13 cellular contexts compared by ENCODE assay signal in the genomic region with DNA sequence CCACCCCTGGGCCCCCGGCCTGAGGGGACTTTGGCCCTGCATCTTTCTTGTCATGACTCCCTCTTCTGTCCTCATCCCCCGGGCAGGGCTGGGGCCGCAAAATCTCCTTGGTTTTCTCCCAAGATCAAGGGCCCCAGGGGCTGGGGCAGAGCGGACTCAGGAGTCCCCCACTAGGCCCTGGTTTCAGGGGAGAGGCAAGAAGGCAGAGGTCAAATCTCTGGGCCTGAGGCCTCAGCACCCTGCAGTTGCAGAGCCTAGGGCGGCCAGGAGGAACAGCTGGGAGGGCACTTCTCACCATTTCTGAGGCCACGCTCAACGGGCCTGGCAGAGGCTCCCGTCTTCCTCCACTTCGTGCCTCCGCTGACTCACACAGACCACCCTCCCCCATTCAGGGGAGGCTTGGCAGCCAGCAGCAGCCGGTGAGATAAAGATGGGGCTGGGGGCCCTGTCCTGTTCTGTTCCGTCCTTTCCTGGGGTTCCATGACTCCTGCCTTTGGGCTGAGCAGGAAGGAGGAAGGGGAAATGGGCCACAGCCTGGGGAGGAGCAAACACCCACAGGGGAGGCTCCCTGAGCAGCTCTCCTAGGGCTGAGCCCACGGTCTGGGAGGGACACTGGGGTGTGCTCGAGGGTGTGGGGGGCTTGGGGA. TPM values are rescaled to one million over a fixed set of nuclear protein-coding genes. Genes with fewer than 3 reads are reported as not detected.
DNase-seq lines count a peak whose midpoint lies in the region; ATAC-seq, FAIRE-seq and TF ChIP-seq lines count a peak whose summit lies in the region.
"Had no signal": no experiment of that assay in that cellular context is flagged by ENCODE, and none has a peak within 500 bp of the region (broad histone marks: within the 10 kb centered on the region; RNA-seq: fewer than 3 reads in every experiment).

No MANE protein-coding gene starts in this region.

- no peaks in the 10 kb centered on the region for H4K20me1 ChIP-seq in HepG2 (ENCODE audit: insufficient read depth, low read length)
- no peaks in the 10 kb centered on the region for H4K20me1 ChIP-seq in osteoblast (ENCODE audit: insufficient read depth, low read length)

- H3K27me3 Mint-ChIP-seq in activated CD4-positive, alpha-beta T cell treated with anti-CD3 and anti-CD28 coated beads for 36 hours = no peaks in the 10 kb centered on the region
- no peaks in the 10 kb centered on the region for H3K27me3 Mint-ChIP-seq in activated T-cell treated with anti-CD3 and anti-CD28 coated beads, Interleukin-2, amount 50 U/mL, for 72 hours (ENCODE audit: low read depth)

- intact Hi-C loops in activated CD4-positive, alpha-beta T cell treated with anti-CD3 and anti-CD28 coated beads for 36 hours (cut with DNase I, micrococcal nuclease) = no loop called here
- intact Hi-C loops in HepG2 (cut with micrococcal nuclease; ENCODE audit: unreplicated experiment) = loop anchor here (1.0 kb wide), 1 partner anchor 27 kb away; no protein-coding TSS in a partner anchor

- POLR2A ChIA-PET in activated CD4-positive, alpha-beta T cell treated with anti-CD3 and anti-CD28 coated beads for 36 hours (lab: Charles Lee) = interaction anchor here (0.7 kb wide), 1 partner anchor 9 kb away, joined by 3 read pairs; no protein-coding TSS in a partner anchor
- POLR2A ChIA-PET in HepG2 (lab: Yijun Ruan, JAX) = interaction anchor here (0.8 to 3.0 kb wide), 15 partner anchors 9 to 1141 kb away, joined by 3 to 38 read pairs (median 5); a partner anchor contains a TSS

- H3K4me2 ChIP-seq in HepG2 (ENCODE audit: low read depth, low read length) = peak overlapping the region; percentile 93
- H3K4me2 ChIP-seq in osteoblast (ENCODE audit: insufficient read depth, low read length) = no peak overlapping the region
- H3K4me2 ChIP-seq: A549 had no signal

- peak overlapping the region; percentile 59 for H3K27ac ChIP-seq in HepG2 (ENCODE audit: extremely low read length, insufficient read depth, low read length)
- peak overlapping the region; percentile 6 for H3K27ac ChIP-seq in suprapubic skin
- no peak overlapping the region for H3K27ac ChIP-seq in osteoblast (ENCODE audit: low read depth, low read length)
- H3K27ac ChIP-seq: A549, prostate gland had no signal

- TF ChIP-seq POLR2A in HepG2 (IDR thresholded peaks at IDR 0.05; ENCODE audit: insufficient read depth in 1 of 2, low read depth in 2 of 2, low read length in 2 of 2) (peak; percentile 13 to 14; a peak in 1 of 4 replicates), suprapubic skin (IDR thresholded peaks at IDR 0.05) (no peak)

- WGBS in HepG2 (ENCODE audit: low lambda C conversion rate) = 3% methylated on average over 13 of the region's 14 CpGs
- WGBS in suprapubic skin = 63% methylated on average over 10 of the region's 14 CpGs

- H3K9me3 ChIP-seq in HepG2 (ENCODE audit: low read length) = no peaks in the 10 kb centered on the region
- H3K9me3 ChIP-seq in suprapubic skin = no peaks in the 10 kb centered on the region
- no peaks in the 10 kb centered on the region for H3K9me3 ChIP-seq in osteoblast (ENCODE audit: low read depth, low read length)
- H3K9me3 ChIP-seq: A549, prostate gland had no signal

- no peaks in the 10 kb centered on the region for H3K9me3 Mint-ChIP-seq in activated CD4-positive, alpha-beta T cell treated with anti-CD3 and anti-CD28 coated beads for 36 hours (ENCODE audit: low read depth)
- H3K9me3 Mint-ChIP-seq in activated T-cell treated with anti-CD3 and anti-CD28 coated beads, Interleukin-2, amount 50 U/mL, for 72 hours = no peaks in the 10 kb centered on the region
- H3K9me3 Mint-ChIP-seq: stimulated activated naive B cell treated with anti-CD40 and anti-IgM and Interleukin-4, amounts not matched to agents 10 μg/mL and 1 μg/mL and 100 μg/mL, for 72 hours had no signal

- CTCF ChIA-PET in activated CD4-positive, alpha-beta T cell treated with anti-CD3 and anti-CD28 coated beads for 36 hours (lab: Charles Lee) = interaction anchor here (0.8 to 3.2 kb wide), 2 partner anchors 43 to 67 kb away, joined by 3 to 14 read pairs; no protein-coding TSS in a partner anchor
- CTCF ChIA-PET in HepG2 (lab: Yijun Ruan, JAX; ENCODE audit: low intra/inter-chr PET ratio, low total read pairs) = interaction anchor here (1.7 to 2.3 kb wide), 2 partner anchors 14 to 28 kb away, joined by 4 to 7 read pairs; no protein-coding TSS in a partner anchor

- H3K4me1 Mint-ChIP-seq in activated CD4-positive, alpha-beta T cell treated with anti-CD3 and anti-CD28 coated beads for 36 hours = peaks cover 59% of the 10 kb centered on the region
- peaks cover 52% of the 10 kb centered on the region for H3K4me1 Mint-ChIP-seq in activated T-cell treated with anti-CD3 and anti-CD28 coated beads, Interleukin-2, amount 50 U/mL, for 72 hours (ENCODE audit: low read depth)

- in situ Hi-C loops in HepG2 (cut with HindIII; ENCODE audit: extremely low pct_ligation_motif_present, low pct_unique_long_range_greater_than_20kb) = no loop called here

- peak; percentile 79 for ATAC-seq in activated CD4-positive, alpha-beta T cell treated with anti-CD3 and anti-CD28 coated beads for 36 hours
- ATAC-seq in activated T-cell treated with anti-CD3 and anti-CD28 coated beads, Interleukin-2, amount 50 U/mL, for 72 hours (replicated peaks in 1 of 2) = peak; percentile 33 to 81
- ATAC-seq in HepG2 (peak; percentile 72), GM19351 (IDR thresholded peaks at IDR 0.05; ENCODE audit: unreplicated experiment) (no peak)
- ATAC-seq: stimulated activated naive B cell treated with anti-CD40 and anti-IgM and Interleukin-4, amounts not matched to agents 10 μg/mL and 1 μg/mL and 100 μg/mL, for 72 hours had no signal

- peaks cover 1% of the 10 kb centered on the region for H3K36me3 Mint-ChIP-seq in activated CD4-positive, alpha-beta T cell treated with anti-CD3 and anti-CD28 coated beads for 36 hours (ENCODE audit: low read depth)
- H3K36me3 Mint-ChIP-seq in activated T-cell treated with anti-CD3 and anti-CD28 coated beads, Interleukin-2, amount 50 U/mL, for 72 hours (ENCODE audit: insufficient read depth in 2 of 2) = peaks cover 0 to 1% of the 10 kb centered on the region in 2 donors
- H3K36me3 Mint-ChIP-seq: stimulated activated naive B cell treated with anti-CD40 and anti-IgM and Interleukin-4, amounts not matched to agents 10 μg/mL and 1 μg/mL and 100 μg/mL, for 72 hours had no signal

- H2AFZ ChIP-seq in HepG2 (ENCODE audit: low read length) = no peak overlapping the region
- H2AFZ ChIP-seq in osteoblast (ENCODE audit: low read length) = no peak overlapping the region

- no peaks in the 10 kb centered on the region for H3K36me3 ChIP-seq in HepG2 (replicated peaks in 1 of 2; ENCODE audit: control insufficient read depth in 1 of 2, insufficient read depth in 2 of 2, low read length in 2 of 2)
- H3K36me3 ChIP-seq in suprapubic skin = no peaks in the 10 kb centered on the region
- H3K36me3 ChIP-seq in osteoblast (ENCODE audit: insufficient read depth, low read length) = no peaks in the 10 kb centered on the region
- H3K36me3 ChIP-seq: prostate gland had no signal

- peak overlapping the region; percentile 73 for H3K27ac Mint-ChIP-seq in activated CD4-positive, alpha-beta T cell treated with anti-CD3 and anti-CD28 coated beads for 36 hours
- H3K27ac Mint-ChIP-seq in activated T-cell treated with anti-CD3 and anti-CD28 coated beads, Interleukin-2, amount 50 U/mL, for 72 hours = no peak overlapping the region
- H3K27ac Mint-ChIP-seq: stimulated activated naive B cell treated with anti-CD40 and anti-IgM and Interleukin-4, amounts not matched to agents 10 μg/mL and 1 μg/mL and 100 μg/mL, for 72 hours had no signal

- peak overlapping the region; percentile 72 for H3K9ac ChIP-seq in HepG2 (ENCODE audit: insufficient read depth, low read depth, low read length)

- TF ChIP-seq CTCF in HepG2 (CRISPR knock-in tag; IDR thresholded peaks at IDR 0.05) (no peak), suprapubic skin (IDR thresholded peaks at IDR 0.05) (no peak), osteoblast (IDR thresholded peaks at IDR 0.05; ENCODE audit: extremely low read depth, low read depth, low read length) (no peak)

- no peak for TF ChIP-seq RAD21 in HepG2 (CRISPR knock-in tag; IDR thresholded peaks at IDR 0.05)

- peak; percentile 56 for DNase-seq in activated CD4-positive, alpha-beta T cell treated with anti-CD3 and anti-CD28 coated beads for 36 hours
- DNase-seq in activated CD4-positive, alpha-beta T cell treated with anti-CD3 and anti-CD28 coated beads for 48 hours = no peak
- peak in 1 of 2 donors; percentile 58 for DNase-seq in activated T-cell treated with anti-CD3 and anti-CD28 coated beads, Interleukin-2, amount 50 U/mL, for 72 hours
- DNase-seq in HepG2 (ENCODE audit: low spot score) (peak; percentile 42), suprapubic skin (ENCODE audit: low spot score in 2 of 2) (no peak), islet precursor cell (no peak), osteoblast (ENCODE audit: insufficient read length, low spot score, missing footprints) (no peak)
- DNase-seq: NCI-H2171 treated with DMSO at 0.1 percent for 48 hours; stimulated activated naive B cell treated with anti-CD40 and anti-IgM and Interleukin-4, amounts not matched to agents 10 μg/mL and 1 μg/mL and 100 μg/mL, for 72 hours had no signal

- no peak for TF ChIP-seq EP300 in HepG2 (IDR thresholded peaks at IDR 0.05; ENCODE audit: low read depth in 2 of 2, low read length in 2 of 2)
- no peak for TF ChIP-seq EP300 in HepG2 (CRISPR knock-in tag; IDR thresholded peaks at IDR 0.05; ENCODE audit: borderline replicate concordance)
- TF ChIP-seq EP300 in suprapubic skin (IDR thresholded peaks at IDR 0.05) = no peak

- no peak for FAIRE-seq in HepG2 (lab: Jason Lieb, UNC)
- FAIRE-seq: A549, astrocyte had no signal

- H3K4me3 ChIP-seq in HepG2 (replicated peaks in 1 of 3; ENCODE audit: insufficient read depth in 1 of 3, low read depth in 2 of 3, low read length in 3 of 3) (peak overlapping the region; percentile 51 to 79 (median 63)), suprapubic skin (peak overlapping the region; percentile 17), osteoblast (ENCODE audit: insufficient read depth, low read length) (no peak overlapping the region)
- H3K4me3 ChIP-seq: A549, prostate gland had no signal

- H3K79me2 ChIP-seq in HepG2 (ENCODE audit: insufficient read depth, low read length) (no peaks in the 10 kb centered on the region), osteoblast (ENCODE audit: insufficient read depth, low read length) (no peaks in the 10 kb centered on the region)

- H3K4me3 Mint-ChIP-seq in activated CD4-positive, alpha-beta T cell treated with anti-CD3 and anti-CD28 coated beads for 36 hours = peak overlapping the region; percentile 64
- peak overlapping the region in 1 of 2 donors; percentile 80 for H3K4me3 Mint-ChIP-seq in activated T-cell treated with anti-CD3 and anti-CD28 coated beads, Interleukin-2, amount 50 U/mL, for 72 hours
- H3K4me3 Mint-ChIP-seq: stimulated activated naive B cell treated with anti-CD40 and anti-IgM and Interleukin-4, amounts not matched to agents 10 μg/mL and 1 μg/mL and 100 μg/mL, for 72 hours had no signal

- no peaks in the 10 kb centered on the region for H3K27me3 ChIP-seq in HepG2 (ENCODE audit: control insufficient read depth in 1 of 2, insufficient read depth in 2 of 2, low read length in 2 of 2)
- peaks cover 9% of the 10 kb centered on the region for H3K27me3 ChIP-seq in suprapubic skin
- H3K27me3 ChIP-seq in osteoblast (ENCODE audit: insufficient read depth, low read length) = peaks cover 12% of the 10 kb centered on the region

- BruUV-seq in HepG2 (replicated peaks; lab: Mats Ljungman, UMichigan) = TSS peak; percentile 69

- peaks cover 46% of the 10 kb centered on the region for H3K4me1 ChIP-seq in HepG2 (ENCODE audit: insufficient read depth, low read length)
- H3K4me1 ChIP-seq in suprapubic skin = peaks cover 11% of the 10 kb centered on the region
- H3K4me1 ChIP-seq in osteoblast (ENCODE audit: insufficient read depth, low read length) = no peaks in the 10 kb centered on the region
- H3K4me1 ChIP-seq: A549, prostate gland had no signal

RNA-seq across cellular contexts. Expression of a gene that starts 12.4 kb away (rescaled TPM):
- total RNA-seq in activated CD4-positive, alpha-beta T cell treated with anti-CD3 and anti-CD28 coated beads for 36 hours = under 1 TPM; 0.11 to 0.30 TPM
- total RNA-seq in activated T-cell treated with anti-CD3 and anti-CD28 coated beads, Interleukin-2, amount 50 U/mL, for 72 hours = under 1 TPM; 0.28 to 0.48 TPM
- total RNA-seq in HepG2 (2016; rRNA removed; fragmentation: Illumina TruSeq; extraction: Trizol) = not detected in 2 replicates
- not detected in 2 replicates for total RNA-seq in HepG2 (2016; cell fraction: cytosol; rRNA removed; fragmentation: Illumina TruSeq; extraction: Trizol; ENCODE audit: low read depth)
- 0.06 TPM in 1 of 2 replicates, not detected in the other for total RNA-seq in HepG2 (2016; cell fraction: insoluble cytoplasmic fraction; rRNA removed; fragmentation: Illumina TruSeq; extraction: Trizol)
- total RNA-seq in HepG2 (2016; cell fraction: membrane; rRNA removed; fragmentation: Illumina TruSeq; extraction: Trizol) = not detected in 2 replicates
- total RNA-seq in HepG2 (2016; cell fraction: nucleus; rRNA removed; fragmentation: Illumina TruSeq; extraction: Trizol) = 0.16 TPM in 1 of 2 replicates, not detected in the other
- not detected in 2 replicates for polyA plus RNA-seq in HepG2 (2011; rRNA removed)
- 0.04 TPM in 1 of 2 replicates, not detected in the other for polyA plus RNA-seq in HepG2 (2011; cell fraction: cytosol; rRNA removed)
- polyA plus RNA-seq in HepG2 (2011; cell fraction: nucleus; rRNA removed) = 0.31 and 0.82 TPM in 2 replicates
- 0.11 and 0.17 TPM in 2 replicates for polyA plus RNA-seq in HepG2 (2012)
- polyA plus RNA-seq in HepG2 (2016; cell fraction: cytosol; fragmentation: Illumina TruSeq; extraction: Trizol; ENCODE audit: low read depth) = not detected in 2 replicates
- polyA plus RNA-seq in HepG2 (2016; cell fraction: insoluble cytoplasmic fraction; fragmentation: Illumina TruSeq; extraction: Trizol; ENCODE audit: low read depth) = 0.16 TPM in 1 of 2 replicates, not detected in the other
- polyA plus RNA-seq in HepG2 (2016; cell fraction: membrane; fragmentation: Illumina TruSeq; extraction: Trizol; ENCODE audit: low read depth) = not detected in 2 replicates
- not detected in 2 replicates for polyA plus RNA-seq in HepG2 (2016; cell fraction: nucleus; fragmentation: Illumina TruSeq; extraction: Trizol; ENCODE audit: insufficient read depth, low read depth)
- not detected in 2 replicates for polyA minus RNA-seq in HepG2 (2011; rRNA and poly(A)+ RNA removed; ENCODE audit: low replicate concordance)
- polyA minus RNA-seq in HepG2 (2011; cell fraction: cytosol; rRNA and poly(A)+ RNA removed) = not detected in 2 replicates
- not detected in 2 replicates for polyA minus RNA-seq in HepG2 (2011; cell fraction: nucleus; rRNA and poly(A)+ RNA removed)
- not detected for total RNA-seq in suprapubic skin
- not detected in 2 replicates for total RNA-seq in osteoblast

RNA-seq across cellular contexts. Expression of a gene that starts 21.3 kb away (rescaled TPM):
- 1,000 to 10,000 TPM; 1,864 to 2,360 TPM for total RNA-seq in activated CD4-positive, alpha-beta T cell treated with anti-CD3 and anti-CD28 coated beads for 36 hours
- total RNA-seq in activated T-cell treated with anti-CD3 and anti-CD28 coated beads, Interleukin-2, amount 50 U/mL, for 72 hours = 1,000 to 10,000 TPM; 1,427 to 2,251 TPM
- total RNA-seq in HepG2 (2016; rRNA removed; fragmentation: Illumina TruSeq; extraction: Trizol) (115 and 127 TPM in 2 replicates), suprapubic skin (10 to 100 TPM in 1 of 4 donors, 1 to 10 TPM in 3; 2.6 to 11.9 (median 6.1) TPM), osteoblast (0.72 TPM in 1 of 2 replicates, not detected in the other)
- 34.9 and 36.3 TPM in 2 replicates for total RNA-seq in HepG2 (2016; cell fraction: cytosol; rRNA removed; fragmentation: Illumina TruSeq; extraction: Trizol; ENCODE audit: low read depth)
- total RNA-seq in HepG2 (2016; cell fraction: insoluble cytoplasmic fraction; rRNA removed; fragmentation: Illumina TruSeq; extraction: Trizol) = 122 and 128 TPM in 2 replicates
- total RNA-seq in HepG2 (2016; cell fraction: membrane; rRNA removed; fragmentation: Illumina TruSeq; extraction: Trizol) = 38.8 and 44.9 TPM in 2 replicates
- 61.4 and 65.7 TPM in 2 replicates for total RNA-seq in HepG2 (2016; cell fraction: nucleus; rRNA removed; fragmentation: Illumina TruSeq; extraction: Trizol)
- polyA plus RNA-seq in HepG2 (2011; rRNA removed) = 165 and 258 TPM in 2 replicates
- 234 and 307 TPM in 2 replicates for polyA plus RNA-seq in HepG2 (2011; cell fraction: cytosol; rRNA removed)
- 204 and 358 TPM in 2 replicates for polyA plus RNA-seq in HepG2 (2011; cell fraction: nucleus; rRNA removed)
- 293 and 476 TPM in 2 replicates for polyA plus RNA-seq in HepG2 (2012)
- polyA plus RNA-seq in HepG2 (2016; cell fraction: cytosol; fragmentation: Illumina TruSeq; extraction: Trizol; ENCODE audit: low read depth) = 97.2 and 118 TPM in 2 replicates
- polyA plus RNA-seq in HepG2 (2016; cell fraction: insoluble cytoplasmic fraction; fragmentation: Illumina TruSeq; extraction: Trizol; ENCODE audit: low read depth) = 284 and 327 TPM in 2 replicates
- polyA plus RNA-seq in HepG2 (2016; cell fraction: membrane; fragmentation: Illumina TruSeq; extraction: Trizol; ENCODE audit: low read depth) = 84.7 and 107 TPM in 2 replicates
- 211 and 224 TPM in 2 replicates for polyA plus RNA-seq in HepG2 (2016; cell fraction: nucleus; fragmentation: Illumina TruSeq; extraction: Trizol; ENCODE audit: insufficient read depth, low read depth)
- 6.3 and 96.8 TPM in 2 replicates for polyA minus RNA-seq in HepG2 (2011; rRNA and poly(A)+ RNA removed; ENCODE audit: low replicate concordance)
- polyA minus RNA-seq in HepG2 (2011; cell fraction: cytosol; rRNA and poly(A)+ RNA removed) = 73.6 and 109 TPM in 2 replicates
- polyA minus RNA-seq in HepG2 (2011; cell fraction: nucleus; rRNA and poly(A)+ RNA removed) = 73.1 and 123 TPM in 2 replicates

RNA-seq across cellular contexts. Expression of a gene that starts 25.7 kb away (rescaled TPM):
- under 1 TPM; 0.21 to 0.32 TPM for total RNA-seq in activated CD4-positive, alpha-beta T cell treated with anti-CD3 and anti-CD28 coated beads for 36 hours
- under 1 TPM; 0.12 to 0.28 TPM for total RNA-seq in activated T-cell treated with anti-CD3 and anti-CD28 coated beads, Interleukin-2, amount 50 U/mL, for 72 hours
- total RNA-seq in HepG2 (2016; rRNA removed; fragmentation: Illumina TruSeq; extraction: Trizol) = 6.7 and 10.2 TPM in 2 replicates
- 5.8 and 5.9 TPM in 2 replicates for total RNA-seq in HepG2 (2016; cell fraction: cytosol; rRNA removed; fragmentation: Illumina TruSeq; extraction: Trizol; ENCODE audit: low read depth)
- total RNA-seq in HepG2 (2016; cell fraction: insoluble cytoplasmic fraction; rRNA removed; fragmentation: Illumina TruSeq; extraction: Trizol) = 6.7 and 10.6 TPM in 2 replicates
- 12.3 and 12.5 TPM in 2 replicates for total RNA-seq in HepG2 (2016; cell fraction: membrane; rRNA removed; fragmentation: Illumina TruSeq; extraction: Trizol)
- total RNA-seq in HepG2 (2016; cell fraction: nucleus; rRNA removed; fragmentation: Illumina TruSeq; extraction: Trizol) = 5.2 and 5.8 TPM in 2 replicates
- 5.8 and 6.5 TPM in 2 replicates for polyA plus RNA-seq in HepG2 (2011; rRNA removed)
- polyA plus RNA-seq in HepG2 (2011; cell fraction: cytosol; rRNA removed) = 5.0 and 9.9 TPM in 2 replicates
- 22.3 and 26.1 TPM in 2 replicates for polyA plus RNA-seq in HepG2 (2011; cell fraction: nucleus; rRNA removed)
- 4.5 and 5.5 TPM in 2 replicates for polyA plus RNA-seq in HepG2 (2012)
- 6.1 and 6.3 TPM in 2 replicates for polyA plus RNA-seq in HepG2 (2016; cell fraction: cytosol; fragmentation: Illumina TruSeq; extraction: Trizol; ENCODE audit: low read depth)
- polyA plus RNA-seq in HepG2 (2016; cell fraction: insoluble cytoplasmic fraction; fragmentation: Illumina TruSeq; extraction: Trizol; ENCODE audit: low read depth) = 7.6 and 8.3 TPM in 2 replicates
- 8.5 and 10.4 TPM in 2 replicates for polyA plus RNA-seq in HepG2 (2016; cell fraction: membrane; fragmentation: Illumina TruSeq; extraction: Trizol; ENCODE audit: low read depth)
- polyA plus RNA-seq in HepG2 (2016; cell fraction: nucleus; fragmentation: Illumina TruSeq; extraction: Trizol; ENCODE audit: insufficient read depth, low read depth) = 13.2 and 13.4 TPM in 2 replicates
- polyA minus RNA-seq in HepG2 (2011; rRNA and poly(A)+ RNA removed; ENCODE audit: low replicate concordance) = 4.4 and 7.4 TPM in 2 replicates
- 2.8 and 3.6 TPM in 2 replicates for polyA minus RNA-seq in HepG2 (2011; cell fraction: cytosol; rRNA and poly(A)+ RNA removed)
- polyA minus RNA-seq in HepG2 (2011; cell fraction: nucleus; rRNA and poly(A)+ RNA removed) = 1.4 and 2.7 TPM in 2 replicates
- total RNA-seq in suprapubic skin = 10 to 100 TPM; 18.3 to 22.5 (median 20.9) TPM
- 17.4 and 17.7 TPM in 2 replicates for total RNA-seq in osteoblast

RNA-seq across cellular contexts. Expression of a gene that starts 40.4 kb away (rescaled TPM):
- under 1 TPM; 0.55 to 0.91 TPM for total RNA-seq in activated CD4-positive, alpha-beta T cell treated with anti-CD3 and anti-CD28 coated beads for 36 hours
- 1 to 10 TPM; 2.3 to 5.2 TPM for total RNA-seq in activated T-cell treated with anti-CD3 and anti-CD28 coated beads, Interleukin-2, amount 50 U/mL, for 72 hours
- total RNA-seq in HepG2 (2016; rRNA removed; fragmentation: Illumina TruSeq; extraction: Trizol) = 0.04 TPM in 1 of 2 replicates, not detected in the other
- 0.18 TPM in 1 of 2 replicates, not detected in the other for total RNA-seq in HepG2 (2016; cell fraction: cytosol; rRNA removed; fragmentation: Illumina TruSeq; extraction: Trizol; ENCODE audit: low read depth)
- 0.02 TPM in 1 of 2 replicates, not detected in the other for total RNA-seq in HepG2 (2016; cell fraction: insoluble cytoplasmic fraction; rRNA removed; fragmentation: Illumina TruSeq; extraction: Trizol)
- 0.15 and 0.17 TPM in 2 replicates for total RNA-seq in HepG2 (2016; cell fraction: membrane; rRNA removed; fragmentation: Illumina TruSeq; extraction: Trizol)
- not detected in 2 replicates for total RNA-seq in HepG2 (2016; cell fraction: nucleus; rRNA removed; fragmentation: Illumina TruSeq; extraction: Trizol)
- 0.07 and 0.08 TPM in 2 replicates for polyA plus RNA-seq in HepG2 (2011; rRNA removed)
- polyA plus RNA-seq in HepG2 (2011; cell fraction: cytosol; rRNA removed) = 0.04 TPM in 1 of 2 replicates, not detected in the other
- polyA plus RNA-seq in HepG2 (2011; cell fraction: nucleus; rRNA removed) = 0.14 and 0.21 TPM in 2 replicates
- 0.09 and 0.27 TPM in 2 replicates for polyA plus RNA-seq in HepG2 (2012)
- polyA plus RNA-seq in HepG2 (2016; cell fraction: cytosol; fragmentation: Illumina TruSeq; extraction: Trizol; ENCODE audit: low read depth) = not detected in 2 replicates
- polyA plus RNA-seq in HepG2 (2016; cell fraction: insoluble cytoplasmic fraction; fragmentation: Illumina TruSeq; extraction: Trizol; ENCODE audit: low read depth) = not detected in 2 replicates
- polyA plus RNA-seq in HepG2 (2016; cell fraction: membrane; fragmentation: Illumina TruSeq; extraction: Trizol; ENCODE audit: low read depth) = not detected in 2 replicates
- polyA plus RNA-seq in HepG2 (2016; cell fraction: nucleus; fragmentation: Illumina TruSeq; extraction: Trizol; ENCODE audit: insufficient read depth, low read depth) = not detected in 2 replicates
- 0.12 and 0.19 TPM in 2 replicates for polyA minus RNA-seq in HepG2 (2011; rRNA and poly(A)+ RNA removed; ENCODE audit: low replicate concordance)
- not detected in 2 replicates for polyA minus RNA-seq in HepG2 (2011; cell fraction: cytosol; rRNA and poly(A)+ RNA removed)
- polyA minus RNA-seq in HepG2 (2011; cell fraction: nucleus; rRNA and poly(A)+ RNA removed) = 0.12 and 0.13 TPM in 2 replicates
- total RNA-seq in suprapubic skin = under 1 TPM in 3 of 4 donors, not detected in 1; 0.51 to 0.87 (median 0.83) TPM
- total RNA-seq in osteoblast = under 0.01 TPM in 1 of 2 replicates, not detected in the other

RNA-seq across cellular contexts. Expression of a gene that starts 48.1 kb away (rescaled TPM):
- total RNA-seq in activated CD4-positive, alpha-beta T cell treated with anti-CD3 and anti-CD28 coated beads for 36 hours = 1 to 10 TPM; 7.6 to 8.3 TPM
- 10 to 100 TPM; 12.2 to 16.3 TPM for total RNA-seq in activated T-cell treated with anti-CD3 and anti-CD28 coated beads, Interleukin-2, amount 50 U/mL, for 72 hours
- total RNA-seq in HepG2 (2016; rRNA removed; fragmentation: Illumina TruSeq; extraction: Trizol) = 0.97 and 1.2 TPM in 2 replicates
- 0.51 and 0.71 TPM in 2 replicates for total RNA-seq in HepG2 (2016; cell fraction: cytosol; rRNA removed; fragmentation: Illumina TruSeq; extraction: Trizol; ENCODE audit: low read depth)
- total RNA-seq in HepG2 (2016; cell fraction: insoluble cytoplasmic fraction; rRNA removed; fragmentation: Illumina TruSeq; extraction: Trizol) = 0.78 and 0.92 TPM in 2 replicates
- total RNA-seq in HepG2 (2016; cell fraction: membrane; rRNA removed; fragmentation: Illumina TruSeq; extraction: Trizol) = 1.7 and 2.6 TPM in 2 replicates
- total RNA-seq in HepG2 (2016; cell fraction: nucleus; rRNA removed; fragmentation: Illumina TruSeq; extraction: Trizol) = 0.78 and 1.0 TPM in 2 replicates
- polyA plus RNA-seq in HepG2 (2011; rRNA removed) = 0.59 and 0.77 TPM in 2 replicates
- polyA plus RNA-seq in HepG2 (2011; cell fraction: cytosol; rRNA removed) = 0.38 and 0.42 TPM in 2 replicates
- 1.5 and 1.7 TPM in 2 replicates for polyA plus RNA-seq in HepG2 (2011; cell fraction: nucleus; rRNA removed)
- 2.8 and 3.3 TPM in 2 replicates for polyA plus RNA-seq in HepG2 (2012)
- 1.4 and 1.9 TPM in 2 replicates for polyA plus RNA-seq in HepG2 (2016; cell fraction: cytosol; fragmentation: Illumina TruSeq; extraction: Trizol; ENCODE audit: low read depth)
- 2.2 and 3.9 TPM in 2 replicates for polyA plus RNA-seq in HepG2 (2016; cell fraction: insoluble cytoplasmic fraction; fragmentation: Illumina TruSeq; extraction: Trizol; ENCODE audit: low read depth)
- polyA plus RNA-seq in HepG2 (2016; cell fraction: membrane; fragmentation: Illumina TruSeq; extraction: Trizol; ENCODE audit: low read depth) = 3.0 and 3.5 TPM in 2 replicates
- 2.6 and 3.8 TPM in 2 replicates for polyA plus RNA-seq in HepG2 (2016; cell fraction: nucleus; fragmentation: Illumina TruSeq; extraction: Trizol; ENCODE audit: insufficient read depth, low read depth)
- 1.5 and 2.3 TPM in 2 replicates for polyA minus RNA-seq in HepG2 (2011; rRNA and poly(A)+ RNA removed; ENCODE audit: low replicate concordance)
- polyA minus RNA-seq in HepG2 (2011; cell fraction: cytosol; rRNA and poly(A)+ RNA removed) = 2.1 and 2.5 TPM in 2 replicates
- 0.26 and 0.50 TPM in 2 replicates for polyA minus RNA-seq in HepG2 (2011; cell fraction: nucleus; rRNA and poly(A)+ RNA removed)
- total RNA-seq in suprapubic skin = 10 to 100 TPM; 14.0 to 18.0 (median 16.4) TPM
- total RNA-seq in osteoblast = 8.0 and 9.4 TPM in 2 replicates

Comparison
In these comparisons a context has a peak if more than half of its experiments do, and no peak if none do; other contexts are left out.
1. DNase-seq: peak in activated CD4-positive, alpha-beta T cell treated with anti-CD3 and anti-CD28 coated beads for 36 hours (single experiment) and HepG2 (single experiment); none in activated CD4-positive, alpha-beta T cell treated with anti-CD3 and anti-CD28 coated beads for 48 hours (single experiment), suprapubic skin (0 of 2), islet precursor cell (single experiment) and osteoblast (single experiment).
2. POLR2A ChIP-seq: peak in HepG2 (2 of 2); none in suprapubic skin (0 of 2).
3. RNA of a gene that starts 21.3 kb away (total RNA-seq): 1,864 to 2,360 TPM in activated CD4-positive, alpha-beta T cell treated with anti-CD3 and anti-CD28 coated beads for 36 hours and 1,427 to 2,251 TPM in activated T-cell treated with anti-CD3 and anti-CD28 coated beads, Interleukin-2, amount 50 U/mL, for 72 hours; 34.9 to 128 TPM in HepG2, 2.6 to 11.9 TPM in suprapubic skin and 0.72 TPM in osteoblast; every median in the first group is over 10 times any median in the second.